In genomic region chr1:50424045-50424939, GRCh38 we compare ENCODE assay signal across 8 cellular contexts. TPM values are rescaled to one million over a fixed set of nuclear protein-coding genes. Genes with fewer than 3 reads are reported as not detected.
DNase-seq lines count a peak whose midpoint lies in the region; ATAC-seq and TF ChIP-seq lines count a peak whose summit lies in the region.

No MANE protein-coding gene starts in this region.

- peaks cover 2% of the 10 kb centered on the region for H3K36me3 Mint-ChIP-seq in activated CD4-positive, alpha-beta memory T cell treated with anti-CD3 and anti-CD28 coated beads for 36 hours

- CTCF ChIA-PET in AG04449 (lab: Yijun Ruan, JAX), result interaction anchor here (0.6 to 2.0 kb wide), 3 partner anchors 9 to 24 kb away, joined by 3 to 7 read pairs (median 5); no protein-coding TSS in a partner anchor
- CTCF ChIA-PET in activated CD4-positive, alpha-beta memory T cell treated with anti-CD3 and anti-CD28 coated beads for 36 hours (lab: Charles Lee), result interaction anchor here (0.7 kb wide), 1 partner anchor 181 kb away, joined by 3 read pairs; no protein-coding TSS in a partner anchor

- peaks cover 85% of the 10 kb centered on the region for H3K27me3 Mint-ChIP-seq in activated CD4-positive, alpha-beta memory T cell treated with anti-CD3 and anti-CD28 coated beads for 36 hours

- 2% methylated on average over 31 to 33 of the region's 40 CpGs for WGBS in mesodermal cell (ENCODE audit: insufficient coverage in 2 of 2), 2 experiments

- H3K4me3 Mint-ChIP-seq in activated CD4-positive, alpha-beta memory T cell treated with anti-CD3 and anti-CD28 coated beads for 36 hours, result peak overlapping the region; percentile 73

- peaks cover 9% of the 10 kb centered on the region for H3K4me1 ChIP-seq in mesodermal cell (ENCODE audit: control insufficient read depth, insufficient read depth, low read length, poor library complexity, severe bottlenecking)

- DNase-seq in AG04449 (ENCODE audit: low read depth, low spot score) (no peak), GM13976 (ENCODE audit: low spot score) (peak; percentile 54), SKM-1 (lab: John Stamatoyannopoulos, UW; ENCODE audit: unreplicated experiment) (no peak), inferior parietal cortex (ENCODE audit: extremely low spot score) (no peak), NCI-H446 (lab: John Stamatoyannopoulos, UW) (no peak)
- peak; percentile 47 for DNase-seq in activated CD4-positive, alpha-beta memory T cell treated with anti-CD3 and anti-CD28 coated beads for 36 hours

- H3K4me3 ChIP-seq in AG04449 (ENCODE audit: low read depth, low read length) (peak overlapping the region; percentile 31), mesodermal cell (ENCODE audit: extremely low read depth, insufficient read depth, low read length, poor library complexity, severe bottlenecking) (peak overlapping the region; percentile 31)

- in situ Hi-C loops in GM13976 (cut with MboI; ENCODE audit: low sequenced_read_pairs, unreplicated experiment), result no loop called here

- POLR2A ChIA-PET in AG04449 (lab: Yijun Ruan, JAX), result interaction anchor here (0.7 kb wide), 1 partner anchor 21 kb away, joined by 3 read pairs; no protein-coding TSS in a partner anchor
- POLR2A ChIA-PET in activated CD4-positive, alpha-beta memory T cell treated with anti-CD3 and anti-CD28 coated beads for 36 hours (lab: Charles Lee), result interaction anchor here (0.7 kb wide), 1 partner anchor 589 kb away, joined by 3 read pairs; no protein-coding TSS in a partner anchor

- intact Hi-C loops in activated CD4-positive, alpha-beta memory T cell treated with anti-CD3 and anti-CD28 coated beads for 36 hours (cut with micrococcal nuclease), result loop anchor here (10.0 kb wide), 2 partner anchors 281 to 541 kb away; partner anchors contain the start of gene FAF1

- peak overlapping the region; percentile 41 for H3K27ac Mint-ChIP-seq in activated CD4-positive, alpha-beta memory T cell treated with anti-CD3 and anti-CD28 coated beads for 36 hours

- no peaks in the 10 kb centered on the region for H3K36me3 ChIP-seq in mesodermal cell (ENCODE audit: control insufficient read depth, insufficient read depth, low read length)

- TF ChIP-seq CTCF in AG04449 (IDR thresholded peaks at IDR 0.05; ENCODE audit: insufficient read depth, low read length, missing control alignments) (no peak), GM13976 (IDR thresholded peaks at IDR 0.05; ENCODE audit: borderline replicate concordance, control extremely low read depth, extremely low read depth, insufficient read depth, missing control alignments) (no peak)

- ATAC-seq in HG02678 (IDR thresholded peaks at IDR 0.05; ENCODE audit: unreplicated experiment), result no peak

- no peak overlapping the region for H3K27ac ChIP-seq in mesodermal cell (ENCODE audit: low read depth, low read length, severe bottlenecking)

- H3K4me1 Mint-ChIP-seq in activated CD4-positive, alpha-beta memory T cell treated with anti-CD3 and anti-CD28 coated beads for 36 hours (ENCODE audit: low read depth), result peaks cover 57% of the 10 kb centered on the region

- no peaks in the 10 kb centered on the region for H3K9me3 ChIP-seq in mesodermal cell (ENCODE audit: control insufficient read depth, low read length)

- no peaks in the 10 kb centered on the region for H3K9me3 Mint-ChIP-seq in activated CD4-positive, alpha-beta memory T cell treated with anti-CD3 and anti-CD28 coated beads for 36 hours

RNA-seq across cellular contexts. Expression of gene DMRTA2, which starts 1.0 kb away (rescaled TPM):
- not detected for total RNA-seq in activated CD4-positive, alpha-beta memory T cell treated with anti-CD3 and anti-CD28 coated beads for 36 hours
- polyA plus RNA-seq in mesodermal cell (2013, experiment 1 of 2), result 0.37 TPM
- polyA plus RNA-seq in mesodermal cell (2013, experiment 2 of 2), result 0.35 TPM

Comparison
In these comparisons a context has a peak if more than half of its experiments do, and no peak if none do; other contexts are left out.
1. DNase-seq: peak in GM13976 (single experiment) and activated CD4-positive, alpha-beta memory T cell treated with anti-CD3 and anti-CD28 coated beads for 36 hours (single experiment); none in AG04449 (single experiment), SKM-1 (single experiment), inferior parietal cortex (single experiment) and NCI-H446 (0 of 2).